In the genomic region with DNA sequence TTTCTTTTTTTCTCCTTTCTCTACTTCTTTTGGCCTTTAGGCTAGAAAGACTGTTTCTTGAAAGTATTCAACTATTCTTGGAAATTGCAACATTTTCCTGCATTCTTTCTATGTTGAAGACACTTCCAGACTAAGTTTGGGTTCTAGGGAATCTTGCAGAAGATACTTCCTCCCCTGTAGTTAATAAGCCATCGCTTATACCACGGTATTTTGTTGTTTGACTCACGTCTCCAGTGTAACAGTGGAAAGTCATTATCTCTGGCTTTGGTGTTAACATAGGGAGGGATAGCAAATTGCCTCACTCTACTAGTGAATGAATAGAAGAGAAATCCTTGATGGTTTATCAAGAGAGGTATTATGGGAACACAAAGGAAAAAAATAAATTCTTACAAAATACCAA, we compare ENCODE assay signal across 1 cellular context.
TF ChIP-seq lines count a peak whose summit lies in the region.

No MANE protein-coding gene starts in this region.

TF ChIP-seq in SK-N-SH treated with all-trans-retinoic acid at 6 μM for 48 hours, 23 proteins besides CTCF, POLR2A, EP300 and RAD21 (continued from another document):
- TF ChIP-seq CSDC2 (CRISPR knock-in tag; IDR thresholded peaks at IDR 0.05) (no peak), GLIS3 (CRISPR knock-in tag; IDR thresholded peaks at IDR 0.05) (no peak), ZFP3 (CRISPR knock-in tag; IDR thresholded peaks at IDR 0.05) (no peak), SNAI2 (CRISPR knock-in tag; IDR thresholded peaks at IDR 0.05) (no peak), ZNF565 (CRISPR knock-in tag; conservative IDR thresholded peaks at IDR 0.05; ENCODE audit: low read depth) (no peak), ZFP30 (CRISPR knock-in tag; IDR thresholded peaks at IDR 0.05) (no peak), ZNF70 (CRISPR knock-in tag; IDR thresholded peaks at IDR 0.05) (no peak), ISL1 (CRISPR knock-in tag; IDR thresholded peaks at IDR 0.05) (no peak), ZNF8 (CRISPR knock-in tag; IDR thresholded peaks at IDR 0.05) (no peak), OSR1 (CRISPR knock-in tag; IDR thresholded peaks at IDR 0.05) (no peak), ARNTL (CRISPR knock-in tag; IDR thresholded peaks at IDR 0.05; ENCODE audit: borderline replicate concordance, low read depth) (no peak)
- TF ChIP-seq, protein P1, sequence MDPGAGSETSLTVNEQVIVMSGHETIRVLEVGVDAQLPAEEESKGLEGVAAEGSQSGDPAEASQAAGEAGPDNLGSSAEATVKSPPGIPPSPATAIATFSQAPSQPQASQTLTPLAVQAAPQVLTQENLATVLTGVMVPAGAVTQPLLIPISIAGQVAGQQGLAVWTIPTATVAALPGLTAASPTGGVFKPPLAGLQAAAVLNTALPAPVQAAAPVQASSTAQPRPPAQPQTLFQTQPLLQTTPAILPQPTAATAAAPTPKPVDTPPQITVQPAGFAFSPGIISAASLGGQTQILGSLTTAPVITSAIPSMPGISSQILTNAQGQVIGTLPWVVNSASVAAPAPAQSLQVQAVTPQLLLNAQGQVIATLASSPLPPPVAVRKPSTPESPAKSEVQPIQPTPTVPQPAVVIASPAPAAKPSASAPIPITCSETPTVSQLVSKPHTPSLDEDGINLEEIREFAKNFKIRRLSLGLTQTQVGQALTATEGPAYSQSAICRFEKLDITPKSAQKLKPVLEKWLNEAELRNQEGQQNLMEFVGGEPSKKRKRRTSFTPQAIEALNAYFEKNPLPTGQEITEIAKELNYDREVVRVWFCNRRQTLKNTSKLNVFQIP (CRISPR knock-in tag; IDR thresholded peaks at IDR 0.05; ENCODE audit: borderline replicate concordance, low read depth): no peak
- TF ChIP-seq, protein P2, sequence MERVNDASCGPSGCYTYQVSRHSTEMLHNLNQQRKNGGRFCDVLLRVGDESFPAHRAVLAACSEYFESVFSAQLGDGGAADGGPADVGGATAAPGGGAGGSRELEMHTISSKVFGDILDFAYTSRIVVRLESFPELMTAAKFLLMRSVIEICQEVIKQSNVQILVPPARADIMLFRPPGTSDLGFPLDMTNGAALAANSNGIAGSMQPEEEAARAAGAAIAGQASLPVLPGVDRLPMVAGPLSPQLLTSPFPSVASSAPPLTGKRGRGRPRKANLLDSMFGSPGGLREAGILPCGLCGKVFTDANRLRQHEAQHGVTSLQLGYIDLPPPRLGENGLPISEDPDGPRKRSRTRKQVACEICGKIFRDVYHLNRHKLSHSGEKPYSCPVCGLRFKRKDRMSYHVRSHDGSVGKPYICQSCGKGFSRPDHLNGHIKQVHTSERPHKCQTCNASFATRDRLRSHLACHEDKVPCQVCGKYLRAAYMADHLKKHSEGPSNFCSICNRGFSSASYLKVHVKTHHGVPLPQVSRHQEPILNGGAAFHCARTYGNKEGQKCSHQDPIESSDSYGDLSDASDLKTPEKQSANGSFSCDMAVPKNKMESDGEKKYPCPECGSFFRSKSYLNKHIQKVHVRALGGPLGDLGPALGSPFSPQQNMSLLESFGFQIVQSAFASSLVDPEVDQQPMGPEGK (CRISPR knock-in tag; IDR thresholded peaks at IDR 0.05; ENCODE audit: borderline replicate concordance): no peak
